In genomic region chr2:176637497-176638166, GRCh38 we compare ENCODE assay signal across 8 cellular contexts.
DNase-seq lines count a peak whose midpoint lies in the region; ATAC-seq and TF ChIP-seq lines count a peak whose summit lies in the region.

No MANE protein-coding gene starts in this region.

- H3K4me1 Mint-ChIP-seq in activated CD4-positive, alpha-beta T cell treated with anti-CD3 and anti-CD28 coated beads, Interleukin-2, amount 10 ng/mL, durations not matched to agents 7 days and 5 days = peaks cover 2% of the 10 kb centered on the region
- H3K4me1 Mint-ChIP-seq in neural crest cell = no peaks in the 10 kb centered on the region

- H3K36me3 Mint-ChIP-seq in activated CD4-positive, alpha-beta T cell treated with anti-CD3 and anti-CD28 coated beads, Interleukin-2, amount 10 ng/mL, durations not matched to agents 7 days and 5 days (ENCODE audit: low read depth) = no peaks in the 10 kb centered on the region
- no peaks in the 10 kb centered on the region for H3K36me3 Mint-ChIP-seq in neural crest cell (ENCODE audit: low read depth)

- CTCF ChIA-PET in activated CD4-positive, alpha-beta T cell treated with anti-CD3 and anti-CD28 coated beads, Interleukin-2, amount 10 ng/mL, durations not matched to agents 7 days and 5 days (lab: Charles Lee) = interaction anchor here (0.7 to 2.0 kb wide), 7 partner anchors 15 to 506 kb away, joined by 3 to 15 read pairs (median 4); no protein-coding TSS in a partner anchor

- peak; percentile 45 for ATAC-seq in GM19395 (IDR thresholded peaks at IDR 0.05; ENCODE audit: unreplicated experiment)
- peak; percentile 16 for ATAC-seq in HG03469 (IDR thresholded peaks at IDR 0.05; ENCODE audit: unreplicated experiment)

- peak overlapping the region; percentile 43 for H3K4me3 Mint-ChIP-seq in activated CD4-positive, alpha-beta T cell treated with anti-CD3 and anti-CD28 coated beads, Interleukin-2, amount 10 ng/mL, durations not matched to agents 7 days and 5 days
- no peak overlapping the region for H3K4me3 Mint-ChIP-seq in neural crest cell

- DNase-seq in Caki2 (ENCODE audit: low read depth) (peak; percentile 80), fibroblast of pulmonary artery (ENCODE audit: low read depth) (peak; percentile 40), neural crest cell (ENCODE audit: low read depth, low spot score) (peak; percentile 32), NCI-H1048 (lab: John Stamatoyannopoulos, UW) (no peak)
- DNase-seq in activated CD4-positive, alpha-beta T cell treated with anti-CD3 and anti-CD28 coated beads, Interleukin-2, amount 10 ng/mL, durations not matched to agents 7 days and 5 days = no peak
- DNase-seq in stimulated activated naive CD4-positive, alpha-beta T cell treated with Interleukin-2 at 50 U/mL for 16 hours (lab: John Stamatoyannopoulos, UW) = no peak

- in situ Hi-C loops in Caki2 (cut with HindIII; ENCODE audit: low pct_unique_long_range_greater_than_20kb, low sequenced_read_pairs) = no loop called here

- TF ChIP-seq CTCF in fibroblast of pulmonary artery (IDR thresholded peaks at IDR 0.05; ENCODE audit: low read length, missing control alignments) (no peak), neural crest cell (conservative IDR thresholded peaks at IDR 0.05) (no peak)

- POLR2A ChIA-PET in activated CD4-positive, alpha-beta T cell treated with anti-CD3 and anti-CD28 coated beads, Interleukin-2, amount 10 ng/mL, durations not matched to agents 7 days and 5 days (lab: Charles Lee) = no interaction called here

- H3K9me3 Mint-ChIP-seq in activated CD4-positive, alpha-beta T cell treated with anti-CD3 and anti-CD28 coated beads, Interleukin-2, amount 10 ng/mL, durations not matched to agents 7 days and 5 days = no peaks in the 10 kb centered on the region
- no peaks in the 10 kb centered on the region for H3K9me3 Mint-ChIP-seq in neural crest cell

- H3K27ac Mint-ChIP-seq in activated CD4-positive, alpha-beta T cell treated with anti-CD3 and anti-CD28 coated beads, Interleukin-2, amount 10 ng/mL, durations not matched to agents 7 days and 5 days = no peak overlapping the region
- H3K27ac Mint-ChIP-seq in neural crest cell (ENCODE audit: unreplicated experiment) = no peak overlapping the region

- peaks cover 72% of the 10 kb centered on the region for H3K27me3 Mint-ChIP-seq in activated CD4-positive, alpha-beta T cell treated with anti-CD3 and anti-CD28 coated beads, Interleukin-2, amount 10 ng/mL, durations not matched to agents 7 days and 5 days
- peaks cover 94% of the 10 kb centered on the region for H3K27me3 Mint-ChIP-seq in neural crest cell (ENCODE audit: low read depth)

- H3K4me3 ChIP-seq in fibroblast of pulmonary artery (replicated peaks; ENCODE audit: low read depth, low read length) = peak overlapping the region; percentile 64

Comparison
In these comparisons a context has a peak if more than half of its experiments do, and no peak if none do; other contexts are left out.
1. DNase-seq: peak in Caki2 (single experiment), fibroblast of pulmonary artery (single experiment) and neural crest cell (single experiment); none in activated CD4-positive, alpha-beta T cell treated with anti-CD3 and anti-CD28 coated beads, Interleukin-2, amount 10 ng/mL, durations not matched to agents 7 days and 5 days (single experiment), stimulated activated naive CD4-positive, alpha-beta T cell treated with Interleukin-2 at 50 U/mL for 16 hours (single experiment) and NCI-H1048 (single experiment).